1 cellular context compared by ENCODE assay signal in the genomic region with DNA sequence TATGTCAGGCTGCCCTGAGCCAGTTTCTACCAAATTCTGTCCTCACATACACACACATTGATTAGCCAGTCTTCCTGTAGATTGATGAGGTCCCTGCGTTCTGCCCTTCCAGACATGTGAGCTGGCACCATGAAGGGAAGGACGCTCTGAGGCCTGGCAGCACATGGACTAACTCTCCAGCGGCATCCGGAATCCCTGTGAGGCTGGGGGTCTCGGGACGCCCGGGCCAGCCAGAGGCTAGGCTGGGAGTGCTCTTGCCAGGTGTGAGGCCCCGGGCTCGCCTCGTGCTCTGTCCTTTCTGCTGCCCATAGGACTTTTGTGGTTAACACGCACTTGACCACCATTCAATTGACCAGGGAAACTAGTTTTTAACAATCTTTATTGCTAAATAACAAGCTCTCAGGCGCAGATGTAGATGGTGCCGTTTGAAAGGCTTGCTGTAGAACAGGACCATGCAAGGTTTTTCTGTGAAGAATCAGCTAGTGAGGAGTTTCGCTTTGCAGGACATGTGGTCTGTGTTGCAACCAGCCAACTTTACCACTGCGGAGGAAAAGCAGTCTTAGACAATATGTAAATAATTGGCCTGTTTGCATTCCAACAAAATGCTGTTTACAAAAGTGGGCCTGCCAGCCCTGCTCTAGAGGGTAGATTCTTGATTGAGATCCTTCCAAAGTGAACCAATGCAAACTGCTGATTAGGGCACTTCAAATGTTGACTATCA.
TF ChIP-seq lines count a peak whose summit lies in the region.

No MANE protein-coding gene starts in this region.

TF ChIP-seq in GM23338, 12 proteins besides CTCF, POLR2A, EP300 and RAD21 (continued from another document):
- TF ChIP-seq REST (IDR thresholded peaks at IDR 0.05; ENCODE audit: unreplicated experiment), result no peak
- TF ChIP-seq ZNF462 (CRISPR knock-in tag; IDR thresholded peaks at IDR 0.05), result no peak
- TF ChIP-seq ZNF114 (CRISPR knock-in tag; IDR thresholded peaks at IDR 0.05), result no peak
- TF ChIP-seq EZH2phosphoT487 (IDR thresholded peaks at IDR 0.05; ENCODE audit: unreplicated experiment), result no peak
- TF ChIP-seq NANOG (IDR thresholded peaks at IDR 0.05; ENCODE audit: borderline replicate concordance), result no peak
